ENCODE assay signal across 1 cellular context in the genomic region with DNA sequence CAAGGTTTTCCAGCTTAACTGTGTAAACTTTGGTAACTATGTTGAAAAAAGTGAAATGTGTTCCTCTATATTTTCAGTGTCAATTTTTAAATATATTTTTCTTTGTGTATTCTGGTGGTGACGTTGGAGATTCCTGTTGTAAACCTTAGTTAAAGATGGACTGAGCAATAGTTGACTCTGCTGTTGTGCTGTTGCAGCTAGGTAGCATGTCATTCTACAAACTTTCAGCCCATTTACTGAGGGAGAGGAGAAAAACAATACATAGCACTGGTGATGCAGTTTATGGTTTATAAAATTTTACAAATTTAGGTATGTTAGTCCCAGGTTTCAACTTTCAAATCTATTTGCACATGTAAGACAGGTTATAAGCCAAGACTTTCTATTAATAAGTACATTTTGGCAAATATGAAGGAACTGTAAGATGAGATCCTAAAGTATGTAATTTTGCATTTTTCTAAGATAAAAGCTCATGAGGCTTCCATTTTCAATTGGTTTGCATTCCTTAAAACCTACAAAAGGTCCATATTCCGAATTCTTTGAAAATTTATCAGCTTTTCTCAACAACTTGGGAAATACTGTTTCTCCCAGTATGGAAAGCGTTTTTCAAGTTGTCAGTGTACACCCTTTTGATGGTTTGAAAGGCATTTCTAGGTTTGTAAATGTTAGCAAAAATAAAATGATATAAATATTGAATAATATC.
TF ChIP-seq lines count a peak whose summit lies in the region.

No MANE protein-coding gene starts in this region.

TF ChIP-seq in HepG2, 621 proteins besides CTCF, POLR2A, EP300 and RAD21 (continued from another document):
- TF ChIP-seq, protein P1, sequence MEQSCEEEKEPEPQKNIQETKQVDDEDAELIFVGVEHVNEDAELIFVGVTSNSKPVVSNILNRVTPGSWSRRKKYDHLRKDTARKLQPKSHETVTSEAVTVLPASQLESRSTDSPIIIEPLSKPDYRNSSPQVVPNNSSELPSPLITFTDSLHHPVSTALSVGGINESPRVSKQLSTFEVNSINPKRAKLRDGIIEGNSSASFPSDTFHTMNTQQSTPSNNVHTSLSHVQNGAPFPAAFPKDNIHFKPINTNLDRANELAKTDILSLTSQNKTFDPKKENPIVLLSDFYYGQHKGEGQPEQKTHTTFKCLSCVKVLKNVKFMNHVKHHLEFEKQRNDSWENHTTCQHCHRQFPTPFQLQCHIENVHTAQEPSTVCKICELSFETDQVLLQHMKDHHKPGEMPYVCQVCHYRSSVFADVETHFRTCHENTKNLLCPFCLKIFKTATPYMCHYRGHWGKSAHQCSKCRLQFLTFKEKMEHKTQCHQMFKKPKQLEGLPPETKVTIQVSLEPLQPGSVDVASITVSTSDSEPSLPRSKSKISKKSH (CRISPR knock-in tag; IDR thresholded peaks at IDR 0.05; ENCODE audit: borderline replicate concordance), result no peak
